11 cellular contexts compared by ENCODE assay signal in the genomic region with DNA sequence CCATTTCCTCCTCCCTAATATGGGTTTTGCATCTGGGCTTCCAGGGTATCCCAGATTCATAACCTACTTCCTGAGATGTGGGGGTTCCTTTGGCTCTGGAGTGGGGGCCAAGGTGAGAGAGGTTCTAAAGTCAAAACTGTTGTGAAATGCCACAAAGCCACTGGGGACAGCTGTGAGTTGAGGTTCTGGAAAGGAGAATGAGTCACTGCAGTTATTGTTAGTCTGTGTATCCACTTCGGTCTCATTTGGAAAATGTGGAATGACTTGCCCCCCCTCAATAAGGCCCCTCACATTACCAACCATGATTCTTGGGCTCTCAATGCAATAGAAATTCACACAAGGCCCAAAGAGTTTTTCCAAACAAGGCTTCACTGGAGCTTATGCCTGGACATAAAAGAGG. TPM values are rescaled to one million over a fixed set of nuclear protein-coding genes. Genes with fewer than 3 reads are reported as not detected.
A peak's percentile ranks its signal among the peaks of the same experiment; 100 is the strongest.
DNase-seq lines count a peak whose midpoint lies in the region; ATAC-seq, FAIRE-seq and TF ChIP-seq lines count a peak whose summit lies in the region.
"Had no signal": no experiment of that assay in that cellular context is flagged by ENCODE, and none has a peak within 500 bp of the region (broad histone marks: within the 10 kb centered on the region; RNA-seq: fewer than 3 reads in every experiment).

No MANE protein-coding gene starts in this region.

- in situ Hi-C loops in K562 (cut with MboI): no loop called here

- TF ChIP-seq CTCF in K562 (IDR thresholded peaks at IDR 0.05 in 2 of 3, conservative IDR thresholded peaks at IDR 0.05 in 1 of 3; ENCODE audit: insufficient read depth in 2 of 3, low read depth in 1 of 3, low read length in 3 of 3) (no peak; a peak in 1 of 6 replicates), liver (IDR thresholded peaks at IDR 0.05; ENCODE audit: low read depth, low read length, missing input control) (no peak)

- peak; percentile 62; the same call in 2 of the 3 replicates for ATAC-seq in K562

- H3K36me3 ChIP-seq in K562 (ENCODE audit: control insufficient read depth, insufficient read depth, low read length): no peaks in the 10 kb centered on the region
- H3K36me3 ChIP-seq in liver (ENCODE audit: control insufficient read depth in 4 of 4, insufficient read depth in 3 of 4, low read depth in 1 of 4, low read length in 3 of 4): no peaks in the 10 kb centered on the region
- H3K36me3 ChIP-seq in subcutaneous abdominal adipose tissue (ENCODE audit: control insufficient read depth in 5 of 5, insufficient read depth in 5 of 5, low read length in 5 of 5): no peaks in the 10 kb centered on the region
- no peaks in the 10 kb centered on the region for H3K36me3 ChIP-seq in CD4-positive, alpha-beta memory T cell (ENCODE audit: insufficient read depth, low read length)

- H3K27me3 Mint-ChIP-seq in CD4-positive, alpha-beta memory T cell: peaks cover 2% of the 10 kb centered on the region in 2 donors

- H3K9me3 Mint-ChIP-seq in CD4-positive, alpha-beta memory T cell: peaks cover 0 to 2% (median 0%) of the 10 kb centered on the region in 8 donors

- no peak overlapping the region for H3K4me2 ChIP-seq in K562 (ENCODE audit: insufficient read depth, low read length)

- no peaks in the 10 kb centered on the region for H3K79me2 ChIP-seq in K562 (ENCODE audit: control insufficient read depth, insufficient read depth, low read length)

- H3K27ac Mint-ChIP-seq in CD4-positive, alpha-beta memory T cell: no peak overlapping the region

- H3K27me3 ChIP-seq in K562 (ENCODE audit: control insufficient read depth in 2 of 2, insufficient read depth in 2 of 2, low read length in 2 of 2) (peaks cover 0 to 28% of the 10 kb centered on the region in 2 experiments; a peak in 2 of 5 replicates), liver (ENCODE audit: control insufficient read depth in 4 of 4, insufficient read depth in 4 of 4, low read length in 3 of 4) (no peaks in the 10 kb centered on the region), subcutaneous abdominal adipose tissue (ENCODE audit: control insufficient read depth in 5 of 5, insufficient read depth in 4 of 5, low read length in 5 of 5) (no peaks in the 10 kb centered on the region)
- no peaks in the 10 kb centered on the region for H3K27me3 ChIP-seq in CD4-positive, alpha-beta memory T cell (ENCODE audit: insufficient read depth, low read length)

- WGBS in K562 (ENCODE audit: insufficient coverage, low coverage, missing lambda C conversion rate): 0% methylated on average over 1 of the region's 1 CpG
- 56% methylated on average over 1 of the region's 1 CpG for WGBS in liver

- no peak overlapping the region for H3K27ac ChIP-seq in K562 (ENCODE audit: extremely low read depth, low read depth, low read length)
- peak overlapping the region; percentile 74 to 76 for H3K27ac ChIP-seq in liver (ENCODE audit: low read depth in 1 of 2, low read length in 2 of 2)
- peak overlapping the region; percentile 96 for H3K27ac ChIP-seq in subcutaneous abdominal adipose tissue (ENCODE audit: low read depth, low read length)
- H3K27ac ChIP-seq in CD4-positive, alpha-beta memory T cell (ENCODE audit: low read depth, low read length): no peak overlapping the region

- H3K4me1 Mint-ChIP-seq in CD4-positive, alpha-beta memory T cell: no peaks in the 10 kb centered on the region

- H2AFZ ChIP-seq in K562 (ENCODE audit: low read depth, low read length): no peak overlapping the region

- no peak for TF ChIP-seq EP300 in K562 (IDR thresholded peaks at IDR 0.05; ENCODE audit: low read length)

- TF ChIP-seq RAD21 in K562 (CRISPR knock-in tag; conservative IDR thresholded peaks at IDR 0.05 in 1 of 2, IDR thresholded peaks at IDR 0.05 in 1 of 2) (0 out of 4 replicates have a peak, but pooled peaks of 1 of the 2 experiments have one; percentile 4), liver (IDR thresholded peaks at IDR 0.05) (peak in 1 of 2 donors; percentile 40)

- H3K36me3 Mint-ChIP-seq in CD4-positive, alpha-beta memory T cell: no peaks in the 10 kb centered on the region

- H3K4me3 ChIP-seq in K562 (no peak overlapping the region), liver (ENCODE audit: low read depth in 1 of 3, low read length in 3 of 3) (no peak overlapping the region), subcutaneous abdominal adipose tissue (ENCODE audit: low read depth in 1 of 5, low read length in 5 of 5) (no peak overlapping the region)
- no peak overlapping the region for H3K4me3 ChIP-seq in CD4-positive, alpha-beta memory T cell (ENCODE audit: low read length in 2 of 2)

- no peaks in the 10 kb centered on the region for H3K9me3 ChIP-seq in K562 (replicated peaks; ENCODE audit: control insufficient read depth, insufficient read depth, low read depth, low read length)
- H3K9me3 ChIP-seq in liver (ENCODE audit: control insufficient read depth in 4 of 4, low read length in 3 of 4): no peaks in the 10 kb centered on the region
- H3K9me3 ChIP-seq in subcutaneous abdominal adipose tissue (ENCODE audit: control insufficient read depth in 5 of 5, low read length in 5 of 5): no peaks in the 10 kb centered on the region
- no peaks in the 10 kb centered on the region for H3K9me3 ChIP-seq in CD4-positive, alpha-beta memory T cell (ENCODE audit: control insufficient read depth in 1 of 2, low read length in 2 of 2)

- no peaks in the 10 kb centered on the region for H3K9me1 ChIP-seq in K562 (ENCODE audit: control insufficient read depth, insufficient read depth, low read length)

- no peak overlapping the region for H3K9ac ChIP-seq in K562 (ENCODE audit: insufficient read depth in 1 of 2, low read depth in 2 of 2, low read length in 2 of 2)
- H3K9ac ChIP-seq in liver (ENCODE audit: low read depth in 1 of 2, low read length in 2 of 2): no peak overlapping the region
- H3K9ac ChIP-seq in subcutaneous abdominal adipose tissue (ENCODE audit: low read length in 5 of 5): no peak overlapping the region

- BruUV-seq in K562 (replicated peaks; lab: Mats Ljungman, UMichigan): no TSS peak

- no peak for FAIRE-seq in K562 (lab: Jason Lieb, UNC)
- FAIRE-seq: A204.1, astrocyte had no signal

- CTCF ChIA-PET in K562 (lab: Yijun Ruan, JAX; ENCODE audit: low intra/inter-chr PET ratio): no interaction called here
- CTCF ChIA-PET in CD4-positive, alpha-beta memory T cell (lab: Charles Lee; ENCODE audit: partially characterized antibody): no interaction called here

- POLR2A ChIA-PET in K562 (lab: Yijun Ruan, JAX): interaction anchor here (0.6 to 1.8 kb wide), 3 partner anchors 12 to 899 kb away, joined by 3 to 4 read pairs (median 3); no protein-coding TSS in a partner anchor
- POLR2A ChIA-PET in CD4-positive, alpha-beta memory T cell (lab: Charles Lee; ENCODE audit: partially characterized antibody): no interaction called here

- H3K4me3 Mint-ChIP-seq in CD4-positive, alpha-beta memory T cell: peak overlapping the region in 1 of 8 donors; percentile 7

- DNase-seq in DMS 273 (lab: John Stamatoyannopoulos, UW; ENCODE audit: unreplicated experiment) (peak; percentile 6), DMS 273 treated with DMSO at 0.1 percent for 48 hours (lab: John Stamatoyannopoulos, UW) (no peak), K562 (ENCODE audit: extremely low read depth in 1 of 4, low spot score in 3 of 4) (peak in 3 of 4 experiments; percentile 11 to 22 (median 18)), ureter (ENCODE audit: low spot score) (no peak), retina (no peak)
- DNase-seq in CD4-positive, alpha-beta memory T cell: no peak
- DNase-seq: NCI-H1092 had no signal

- TF ChIP-seq POLR2A in K562 (conservative IDR thresholded peaks at IDR 0.05): no peak

- no peaks in the 10 kb centered on the region for H4K20me1 ChIP-seq in K562 (replicated peaks; ENCODE audit: control insufficient read depth, insufficient read depth, low read length)

- intact Hi-C loops in K562 (cut with micrococcal nuclease): no loop called here
- intact Hi-C loops in CD4-positive, alpha-beta memory T cell (cut with micrococcal nuclease): no loop called here

- H3K4me1 ChIP-seq in K562 (replicated peaks in 1 of 2; ENCODE audit: control insufficient read depth in 2 of 2, insufficient read depth in 2 of 2, low read length in 2 of 2): peaks cover 0 to 22% of the 10 kb centered on the region in 2 experiments; a peak in 4 of 5 replicates
- H3K4me1 ChIP-seq in liver (ENCODE audit: control insufficient read depth in 4 of 4, insufficient read depth in 4 of 4, low read length in 3 of 4): peaks cover 21 to 39% (median 36%) of the 10 kb centered on the region in 4 donors
- H3K4me1 ChIP-seq in subcutaneous abdominal adipose tissue (ENCODE audit: control insufficient read depth in 5 of 5, insufficient read depth in 5 of 5, low read length in 5 of 5): peaks cover 25 to 53% (median 51%) of the 10 kb centered on the region in 5 donors
- no peaks in the 10 kb centered on the region for H3K4me1 ChIP-seq in CD4-positive, alpha-beta memory T cell (ENCODE audit: insufficient read depth, low read length)

TF ChIP-seq in K562, 482 proteins besides CTCF, POLR2A, EP300 and RAD21 (continues in another document):
- TF ChIP-seq GTF2A2 (tag; IDR thresholded peaks at IDR 0.05): no peak

RNA-seq across cellular contexts. Expression of a gene that starts 51.1 kb away (rescaled TPM):
- not detected in 2 replicates for total RNA-seq in K562 (2011; cell fraction: chromatin; rRNA removed; ENCODE audit: low replicate concordance)
- total RNA-seq in K562 (2011; cell fraction: nucleolus; rRNA removed): not detected in 2 replicates
- total RNA-seq in K562 (2011; cell fraction: nucleoplasm; rRNA removed): not detected in 2 replicates
- total RNA-seq in K562 (2014; rRNA removed) (0.09 and 0.24 TPM in 2 replicates), K562 (2014; rRNA removed; fragmentation: Illumina TruSeq; extraction: Trizol) (0.15 and 0.26 TPM in 2 replicates), K562 (2015; rRNA removed; fragmentation: Illumina TruSeq; extraction: Trizol) (not detected in 2 replicates), K562 (2021) (0.22 TPM in 1 of 2 replicates, not detected in the other), liver (1 to 10 TPM; 4.4 to 8.7 TPM), ureter (10.0 TPM)
- polyA plus RNA-seq in K562 (2011; rRNA removed) (0.29 and 0.47 TPM in 2 replicates), K562 (2014; fragmentation: Illumina TruSeq; extraction: Trizol) (0.16 and 0.24 TPM in 2 replicates), K562 (2014; fragmentation: Nextera tagmentation; extraction: Ambion mirVana) (under 1 TPM; 0.04 to 0.13 TPM), K562 (2014; rRNA removed) (not detected in 2 replicates), liver (1 to 10 TPM; 2.4 to 3.2 TPM)
- polyA plus RNA-seq in K562 (2011; cell fraction: cytosol; rRNA removed): 0.03 and 0.83 TPM in 2 replicates
- polyA plus RNA-seq in K562 (2011; cell fraction: nucleus; rRNA removed): 0.42 TPM in 1 of 2 replicates, not detected in the other
- polyA plus RNA-seq in K562 (2012): 0.04 and 0.08 TPM in 2 replicates
- 0.21 and 0.51 TPM in 2 replicates for polyA minus RNA-seq in K562 (2011; rRNA and poly(A)+ RNA removed)
- not detected in 2 replicates for polyA minus RNA-seq in K562 (2011; cell fraction: cytosol; rRNA and poly(A)+ RNA removed)
- 0.22 TPM in 1 of 2 replicates, not detected in the other for polyA minus RNA-seq in K562 (2011; cell fraction: nucleus; rRNA and poly(A)+ RNA removed)
- total RNA-seq in CD4-positive, alpha-beta memory T cell: under 1 TPM in 1 of 2 experiments, not detected in 1; 0.29 TPM
- under 1 TPM; 0.26 to 0.63 TPM for polyA plus RNA-seq in CD4-positive, alpha-beta memory T cell

Comparison
In these comparisons a context has a peak if more than half of its experiments do, and no peak if none do; other contexts are left out.
1. DNase-seq: peak in DMS 273 (single experiment) and K562 (3 of 4); none in DMS 273 treated with DMSO at 0.1 percent for 48 hours (single experiment), ureter (single experiment), CD4-positive, alpha-beta memory T cell (0 of 5) and retina (single experiment).
2. H3K27ac ChIP-seq: peak in liver (2 of 2) and subcutaneous abdominal adipose tissue (single experiment); none in K562 (single experiment) and CD4-positive, alpha-beta memory T cell (single experiment).